In the genomic region with DNA sequence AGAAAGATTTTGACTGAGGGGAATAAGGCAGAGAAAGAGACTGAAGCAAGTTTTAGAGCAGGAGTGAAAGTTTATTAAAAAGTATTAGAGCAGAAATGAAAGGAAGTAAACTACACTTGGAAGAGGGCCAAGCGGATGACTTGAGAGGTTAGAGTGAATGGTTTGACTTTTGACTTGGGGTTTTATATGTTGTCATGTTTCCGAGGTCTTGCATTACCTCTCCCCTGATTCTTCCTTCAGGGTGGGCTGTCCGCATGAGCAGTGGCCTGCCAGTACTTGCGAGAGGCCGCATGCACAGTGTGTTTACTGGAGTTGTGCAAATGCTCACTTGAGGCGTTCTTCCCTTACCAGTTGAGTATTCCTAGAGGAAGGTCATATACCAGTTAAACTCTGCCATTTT, we compare ENCODE assay signal across 12 cellular contexts. TPM values are rescaled to one million over a fixed set of nuclear protein-coding genes. Genes with fewer than 3 reads are reported as not detected.
DNase-seq lines count a peak whose midpoint lies in the region; ATAC-seq lines count a peak whose summit lies in the region.
"Had no signal": no experiment of that assay in that cellular context is flagged by ENCODE, and none has a peak within 500 bp of the region (broad histone marks: within the 10 kb centered on the region; RNA-seq: fewer than 3 reads in every experiment).

No MANE protein-coding gene starts in this region.

- peak overlapping the region; percentile 84 for H3K4me3 Mint-ChIP-seq in activated CD4-positive, alpha-beta T cell treated with anti-CD3 and anti-CD28 coated beads, Interleukin-2, amount 10 ng/mL, durations not matched to agents 24 days and 14 days
- peak overlapping the region; percentile 79 for H3K4me3 Mint-ChIP-seq in central memory CD8-positive, alpha-beta T cell
- H3K4me3 Mint-ChIP-seq in stimulated activated effector memory CD8-positive, alpha-beta T cell treated with anti-CD3 and anti-CD28 coated beads, Interleukin-12 subunit alpha, Interleukin-12 subunit beta, amount 100 ng/mL, for 72 hours, result peak overlapping the region; percentile 51

- intact Hi-C loops in activated CD4-positive, alpha-beta T cell treated with anti-CD3 and anti-CD28 coated beads, Interleukin-2, amount 10 ng/mL, durations not matched to agents 24 days and 14 days (cut with micrococcal nuclease), result no loop called here

- peaks cover 5% of the 10 kb centered on the region for H3K36me3 Mint-ChIP-seq in activated CD4-positive, alpha-beta T cell treated with anti-CD3 and anti-CD28 coated beads, Interleukin-2, amount 10 ng/mL, durations not matched to agents 24 days and 14 days (ENCODE audit: low read depth)
- H3K36me3 Mint-ChIP-seq in central memory CD8-positive, alpha-beta T cell (ENCODE audit: insufficient read depth), result peaks cover 28% of the 10 kb centered on the region
- peaks cover 18% of the 10 kb centered on the region for H3K36me3 Mint-ChIP-seq in stimulated activated effector memory CD8-positive, alpha-beta T cell treated with anti-CD3 and anti-CD28 coated beads, Interleukin-12 subunit alpha, Interleukin-12 subunit beta, amount 100 ng/mL, for 72 hours

- H3K9me3 Mint-ChIP-seq in activated CD4-positive, alpha-beta T cell treated with anti-CD3 and anti-CD28 coated beads, Interleukin-2, amount 10 ng/mL, durations not matched to agents 24 days and 14 days, result no peaks in the 10 kb centered on the region
- H3K9me3 Mint-ChIP-seq in central memory CD8-positive, alpha-beta T cell, result peaks cover 11% of the 10 kb centered on the region
- no peaks in the 10 kb centered on the region for H3K9me3 Mint-ChIP-seq in stimulated activated effector memory CD8-positive, alpha-beta T cell treated with anti-CD3 and anti-CD28 coated beads, Interleukin-12 subunit alpha, Interleukin-12 subunit beta, amount 100 ng/mL, for 72 hours

- DNase-seq in activated CD4-positive, alpha-beta T cell treated with anti-CD3 and anti-CD28 coated beads, Interleukin-2, amount 10 ng/mL, durations not matched to agents 24 days and 14 days, result peak; percentile 64
- DNase-seq in activated CD4-positive, alpha-beta T cell treated with anti-CD3 and anti-CD28 coated beads, Interleukin-2, amount 50 U/mL, for 4 hours, result no peak
- peak; percentile 38 for DNase-seq in OCI-M1 (lab: John Stamatoyannopoulos, UW)
- DNase-seq in central memory CD8-positive, alpha-beta T cell (ENCODE audit: low spot score in 2 of 2), result no peak
- DNase-seq in stimulated activated effector memory CD8-positive, alpha-beta T cell treated with anti-CD3 and anti-CD28 coated beads, Interleukin-12 subunit alpha, Interleukin-12 subunit beta, amount 100 ng/mL, for 72 hours (ENCODE audit: low spot score in 2 of 2), result peak in 1 of 2 donors; percentile 47
- DNase-seq in DMS79 treated with DMSO at 0.1 percent for 48 hours (lab: John Stamatoyannopoulos, UW), result no peak
- DNase-seq in stimulated activated CD4-positive, alpha-beta T cell treated with anti-CD3 and anti-CD28 coated beads, Interleukin-4, amount 100 ng/mL, for 1 hour, result no peak
- DNase-seq: left ventricle myocardium inferior, PC-9, T1000 had no signal

- no peaks in the 10 kb centered on the region for H3K27me3 Mint-ChIP-seq in activated CD4-positive, alpha-beta T cell treated with anti-CD3 and anti-CD28 coated beads, Interleukin-2, amount 10 ng/mL, durations not matched to agents 24 days and 14 days
- H3K27me3 Mint-ChIP-seq in central memory CD8-positive, alpha-beta T cell, result peaks cover 10% of the 10 kb centered on the region

- no peak for ATAC-seq in central memory CD8-positive, alpha-beta T cell (replicated peaks; ENCODE audit: extremely low read depth, poor library complexity, severe bottlenecking)
- ATAC-seq in stimulated activated effector memory CD8-positive, alpha-beta T cell treated with anti-CD3 and anti-CD28 coated beads, Interleukin-12 subunit alpha, Interleukin-12 subunit beta, amount 100 ng/mL, for 72 hours, result no peak
- ATAC-seq in GM19351 (IDR thresholded peaks at IDR 0.05; ENCODE audit: unreplicated experiment), result no peak

- peaks cover 68% of the 10 kb centered on the region for H3K4me1 Mint-ChIP-seq in activated CD4-positive, alpha-beta T cell treated with anti-CD3 and anti-CD28 coated beads, Interleukin-2, amount 10 ng/mL, durations not matched to agents 24 days and 14 days
- H3K4me1 Mint-ChIP-seq in central memory CD8-positive, alpha-beta T cell, result peaks cover 62% of the 10 kb centered on the region
- peaks cover 61% of the 10 kb centered on the region for H3K4me1 Mint-ChIP-seq in stimulated activated effector memory CD8-positive, alpha-beta T cell treated with anti-CD3 and anti-CD28 coated beads, Interleukin-12 subunit alpha, Interleukin-12 subunit beta, amount 100 ng/mL, for 72 hours

- peak overlapping the region; percentile 92 for H3K27ac Mint-ChIP-seq in activated CD4-positive, alpha-beta T cell treated with anti-CD3 and anti-CD28 coated beads, Interleukin-2, amount 10 ng/mL, durations not matched to agents 24 days and 14 days
- H3K27ac Mint-ChIP-seq in central memory CD8-positive, alpha-beta T cell (ENCODE audit: low read depth), result peak overlapping the region; percentile 100
- H3K27ac Mint-ChIP-seq in stimulated activated effector memory CD8-positive, alpha-beta T cell treated with anti-CD3 and anti-CD28 coated beads, Interleukin-12 subunit alpha, Interleukin-12 subunit beta, amount 100 ng/mL, for 72 hours, result peak overlapping the region; percentile 88

RNA-seq across cellular contexts. Expression of gene DENND2D, which starts 13.0 kb away (rescaled TPM):
- 175 and 180 TPM in 2 replicates for total RNA-seq in activated CD4-positive, alpha-beta T cell treated with anti-CD3 and anti-CD28 coated beads, Interleukin-2, amount 10 ng/mL, durations not matched to agents 24 days and 14 days

RNA-seq across cellular contexts. Expression of gene CHI3L2, which starts 14.1 kb away (rescaled TPM):
- total RNA-seq in activated CD4-positive, alpha-beta T cell treated with anti-CD3 and anti-CD28 coated beads, Interleukin-2, amount 10 ng/mL, durations not matched to agents 24 days and 14 days, result 2.3 and 3.9 TPM in 2 replicates
- total RNA-seq: epithelial cell of proximal tubule, PC-9 had no signal

Comparison
In these comparisons a context has a peak if more than half of its experiments do, and no peak if none do; other contexts are left out.
1. DNase-seq: peak in activated CD4-positive, alpha-beta T cell treated with anti-CD3 and anti-CD28 coated beads, Interleukin-2, amount 10 ng/mL, durations not matched to agents 24 days and 14 days (single experiment) and OCI-M1 (single experiment); none in activated CD4-positive, alpha-beta T cell treated with anti-CD3 and anti-CD28 coated beads, Interleukin-2, amount 50 U/mL, for 4 hours (0 of 2), central memory CD8-positive, alpha-beta T cell (0 of 2), DMS79 treated with DMSO at 0.1 percent for 48 hours (single experiment) and stimulated activated CD4-positive, alpha-beta T cell treated with anti-CD3 and anti-CD28 coated beads, Interleukin-4, amount 100 ng/mL, for 1 hour (single experiment).
2. Peak in every context shown above with its lines, with median percentiles within 50 percentile points of each other: H3K27ac Mint-ChIP-seq and H3K4me3 Mint-ChIP-seq.